8 cellular contexts compared by ENCODE assay signal in the genomic region with DNA sequence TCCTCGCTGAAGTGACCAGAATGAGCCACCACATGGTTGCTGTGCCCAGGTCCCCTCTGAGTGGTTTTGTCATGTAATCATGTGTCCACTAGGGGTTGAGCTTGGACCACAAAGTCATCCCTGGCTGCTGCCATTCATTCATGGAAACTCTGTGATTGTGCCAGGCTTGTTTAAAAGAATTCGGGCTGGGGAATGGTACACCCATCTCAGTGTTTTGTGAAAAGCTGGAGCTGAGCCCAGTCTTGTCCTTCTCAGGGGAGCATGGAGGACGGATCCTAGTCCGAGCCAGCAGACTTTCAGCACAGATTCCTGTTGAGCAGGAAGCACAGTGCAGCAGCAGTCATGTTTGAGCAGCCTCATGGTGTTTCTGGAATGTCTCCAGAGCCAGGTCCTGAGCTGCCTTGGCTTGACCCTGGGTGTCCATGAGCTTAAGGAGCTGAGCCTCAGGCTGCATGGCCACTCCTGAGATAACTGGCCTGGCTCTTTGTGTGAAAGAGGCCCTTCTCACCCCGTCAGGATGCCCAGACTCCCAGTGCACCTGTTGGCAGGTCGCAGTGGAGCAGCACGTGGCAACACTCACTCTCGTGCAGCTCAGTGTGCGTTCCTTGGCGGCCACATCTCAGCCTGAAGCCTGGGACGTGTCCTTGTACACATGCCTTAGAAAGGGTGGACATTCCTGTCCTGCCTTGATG.
DNase-seq lines count a peak whose midpoint lies in the region; ATAC-seq, FAIRE-seq and TF ChIP-seq lines count a peak whose summit lies in the region.

No MANE protein-coding gene starts in this region.

- POLR2A ChIA-PET in H1 (lab: Charles Lee; ENCODE audit: partially characterized antibody), result interaction anchor here (1.2 to 1.5 kb wide), 3 partner anchors 262 to 270 kb away, joined by 4 to 6 read pairs (median 5); no protein-coding TSS in a partner anchor

- H2BK5ac ChIP-seq in H1 (ENCODE audit: low read depth, low read length), result no peak overlapping the region

- H3K36me3 ChIP-seq in KMS-11 (ENCODE audit: insufficient read depth) (no peaks in the 10 kb centered on the region), Peyer's patch (peaks cover 0 to 18% (median 0%) of the 10 kb centered on the region in 3 donors), H1 (ENCODE audit: control insufficient read depth in 2 of 4, insufficient read depth in 4 of 4, low read length in 3 of 4) (no peaks in the 10 kb centered on the region; a peak in 1 of 8 replicates), lung (ENCODE audit: control insufficient read depth in 2 of 2, insufficient read depth in 2 of 2, low read length in 2 of 2) (peaks cover 0 to 4% of the 10 kb centered on the region in 2 donors), upper lobe of right lung (no peaks in the 10 kb centered on the region)

- peak; percentile 78 for ATAC-seq in lung (ENCODE audit: insufficient read depth, low FRiP score)
- peak; percentile 90 for ATAC-seq in upper lobe of right lung
- no peak for ATAC-seq in HG03039 (IDR thresholded peaks at IDR 0.05; ENCODE audit: unreplicated experiment)
- ATAC-seq in HG02610 (IDR thresholded peaks at IDR 0.05; ENCODE audit: unreplicated experiment), result no peak

- no peak for TF ChIP-seq POLR2A in Peyer's patch (IDR thresholded peaks at IDR 0.05)
- TF ChIP-seq POLR2A in H1 (IDR thresholded peaks at IDR 0.05; ENCODE audit: control extremely low read depth in 1 of 2, low read depth in 2 of 2, low read length in 2 of 2), result no peak

- H4K20me1 ChIP-seq in KMS-11 (ENCODE audit: insufficient read depth) (no peaks in the 10 kb centered on the region), H1 (replicated peaks in 1 of 2; ENCODE audit: control insufficient read depth in 1 of 2, insufficient read depth in 2 of 2, low read length in 2 of 2) (no peaks in the 10 kb centered on the region)

- no peaks in the 10 kb centered on the region for H3K27me3 ChIP-seq in KMS-11 (ENCODE audit: insufficient read depth, low read depth)
- no peaks in the 10 kb centered on the region for H3K27me3 ChIP-seq in Peyer's patch
- H3K27me3 ChIP-seq in H1 (replicated peaks in 1 of 4; ENCODE audit: control insufficient read depth in 3 of 4, extremely low read depth in 1 of 4, insufficient read depth in 3 of 4, low read length in 3 of 4), result no peaks in the 10 kb centered on the region
- H3K27me3 ChIP-seq in lung (ENCODE audit: control insufficient read depth, insufficient read depth), result no peaks in the 10 kb centered on the region
- H3K27me3 ChIP-seq in upper lobe of right lung, result no peaks in the 10 kb centered on the region

- H3K9ac ChIP-seq in KMS-11 (no peak overlapping the region), H1 (replicated peaks in 1 of 4; ENCODE audit: extremely low read depth in 1 of 4, low read depth in 3 of 4, low read length in 3 of 4) (no peak overlapping the region; a peak in 1 of 7 replicates)

- DNase-seq in Daoy (ENCODE audit: low read depth), result peak; percentile 79
- DNase-seq in Peyer's patch, result peak in 1 of 3 donors; percentile 71
- DNase-seq in H1 (ENCODE audit: low read depth in 1 of 2, low spot score in 2 of 2), result peak in 1 of 2 experiments; percentile 56
- DNase-seq in lung (ENCODE audit: low spot score), result peak; percentile 58
- DNase-seq in upper lobe of right lung, result no peak

- H2AK5ac ChIP-seq in H1 (ENCODE audit: low read depth, low read length), result no peak overlapping the region

- 82% methylated on average over 11 of the region's 11 CpGs; no CpG with 5 or more reads in 1 of the 2 experiments for WGBS in H1 (ENCODE audit: extremely low coverage in 1 of 2, insufficient coverage in 1 of 2, insufficient read length in 1 of 2, insufficient replicate concordance in 2 of 2, low coverage in 1 of 2, low lambda C conversion rate in 2 of 2, missing lambda C conversion rate in 1 of 2), 2 experiments
- WGBS in lung, 2 donors, result 45 to 63% methylated on average over 11 of the region's 11 CpGs

- H2AFZ ChIP-seq in KMS-11 (ENCODE audit: low read depth) (no peak overlapping the region), H1 (ENCODE audit: low read length) (no peak overlapping the region)

- H3K23ac ChIP-seq in H1 (ENCODE audit: insufficient read length), result no peak overlapping the region

- H3K4me3 ChIP-seq in KMS-11 (IDR thresholded peaks at IDR 0.05; ENCODE audit: insufficient read depth, low read depth, low read length) (no peak overlapping the region), Peyer's patch (no peak overlapping the region), H1 (ENCODE audit: extremely low read depth in 1 of 4, insufficient read depth in 2 of 4, low read depth in 3 of 4, low read length in 4 of 4) (no peak overlapping the region), lung (no peak overlapping the region), upper lobe of right lung (no peak overlapping the region)

- intact Hi-C loops in upper lobe of right lung (cut with DNase I), result no loop called here

- no peak overlapping the region for H3K4me2 ChIP-seq in KMS-11
- H3K4me2 ChIP-seq in H1 (ENCODE audit: insufficient read depth in 1 of 2, low read depth in 2 of 2, low read length in 2 of 2), result no peak overlapping the region

- H3K27ac ChIP-seq in KMS-11 (no peak overlapping the region), Peyer's patch (no peak overlapping the region), H1 (ENCODE audit: low read depth, low read length) (no peak overlapping the region), lung (ENCODE audit: low read depth in 1 of 2, low read length in 1 of 2) (peak overlapping the region in 1 of 2 donors; percentile 66), upper lobe of right lung (no peak overlapping the region)

- TF ChIP-seq CTCF in KMS-11 (conservative IDR thresholded peaks at IDR 0.05; ENCODE audit: low read depth, low read length) (peak; percentile 48), Peyer's patch (IDR thresholded peaks at IDR 0.05) (peak in 5 of 6 experiments; percentile 41 to 87 (median 83)), H1 (IDR thresholded peaks at IDR 0.05; ENCODE audit: control extremely low read depth in 1 of 3, insufficient read depth in 1 of 3, low read depth in 1 of 3, low read length in 3 of 3) (peak; percentile 61 to 80 (median 78)), lung (IDR thresholded peaks at IDR 0.05; ENCODE audit: control extremely low read depth, extremely low read depth) (peak; percentile 43), upper lobe of right lung (IDR thresholded peaks at IDR 0.05) (peak; percentile 56)

- H2BK20ac ChIP-seq in H1 (ENCODE audit: low read length), result 0 out of 2 replicates have a peak overlapping the region, but pooled peaks have one; percentile 32

- H2BK15ac ChIP-seq in H1 (ENCODE audit: low read length), result 0 out of 2 replicates have a peak overlapping the region, but pooled peaks have one; percentile 21

- H3K79me2 ChIP-seq in KMS-11 (ENCODE audit: insufficient read depth, low read depth), result no peaks in the 10 kb centered on the region
- no peaks in the 10 kb centered on the region for H3K79me2 ChIP-seq in H1 (ENCODE audit: control insufficient read depth in 1 of 2, insufficient read depth in 2 of 2, low read length in 2 of 2)

- no peaks in the 10 kb centered on the region for H3K23me2 ChIP-seq in H1 (ENCODE audit: low read depth, low read length)

- H3K4ac ChIP-seq in H1 (replicated peaks; ENCODE audit: insufficient read length, low read depth, low read length), result no peak overlapping the region

- H2BK120ac ChIP-seq in H1 (replicated peaks; ENCODE audit: low read depth, low read length), result no peak overlapping the region

- no peak for TF ChIP-seq EP300 in H1 (IDR thresholded peaks at IDR 0.05; ENCODE audit: borderline replicate concordance in 1 of 2, low read depth in 2 of 2, low read length in 2 of 2)

- no peak overlapping the region for H3K14ac ChIP-seq in H1 (ENCODE audit: insufficient read length)

- H3K9me3 ChIP-seq in Peyer's patch (no peaks in the 10 kb centered on the region), H1 (ENCODE audit: insufficient read depth in 2 of 2, low read depth in 1 of 2, low read length in 1 of 2) (no peaks in the 10 kb centered on the region), lung (ENCODE audit: control insufficient read depth in 2 of 2, insufficient read depth in 1 of 2, low read length in 1 of 2) (no peaks in the 10 kb centered on the region), upper lobe of right lung (no peaks in the 10 kb centered on the region)

- H2BK12ac ChIP-seq in H1 (ENCODE audit: low read depth, low read length), result no peak overlapping the region

- H3K4me1 ChIP-seq in KMS-11 (ENCODE audit: low read depth, poor library complexity, severe bottlenecking) (no peaks in the 10 kb centered on the region), Peyer's patch (peaks cover 0 to 3% (median 0%) of the 10 kb centered on the region in 4 donors), H1 (replicated peaks in 1 of 4; ENCODE audit: control insufficient read depth in 3 of 4, insufficient read depth in 4 of 4, low read length in 3 of 4) (peaks cover 0 to 7% (median 3%) of the 10 kb centered on the region in 4 experiments; a peak in 5 of 7 replicates), lung (ENCODE audit: control insufficient read depth in 2 of 2, insufficient read depth in 2 of 2, low read length in 2 of 2) (peaks cover 2 to 6% of the 10 kb centered on the region in 2 donors), upper lobe of right lung (peaks cover 7% of the 10 kb centered on the region)

- no peak overlapping the region for H3K56ac ChIP-seq in H1 (replicated peaks; ENCODE audit: insufficient read length, low read depth, low read length)

- no peak overlapping the region for H3K18ac ChIP-seq in H1 (ENCODE audit: extremely low read depth, low read length)

- H4K8ac ChIP-seq in H1 (ENCODE audit: extremely low read depth, insufficient read depth, low read length), result no peak overlapping the region

- no peaks in the 10 kb centered on the region for H3K79me1 ChIP-seq in H1 (ENCODE audit: low read depth, low read length)

- peak; percentile 95 to 96 for TF ChIP-seq RAD21 in H1 (IDR thresholded peaks at IDR 0.05 in 1 of 2, conservative IDR thresholded peaks at IDR 0.05 in 1 of 2; ENCODE audit: low read depth in 2 of 2, low read length in 2 of 2)

- FAIRE-seq in H1 (lab: Jason Lieb, UNC), result peak; percentile 48

- CTCF ChIA-PET in H1 (lab: Charles Lee; ENCODE audit: partially characterized antibody), result interaction anchor here (0.6 to 2.3 kb wide), 21 partner anchors 9 to 312 kb away, joined by 3 to 11 read pairs (median 4); no protein-coding TSS in a partner anchor

- no peak overlapping the region for H4K5ac ChIP-seq in H1 (ENCODE audit: insufficient read length, low read depth, low read length)

- peak overlapping the region; percentile 3 for H4K91ac ChIP-seq in H1 (replicated peaks; ENCODE audit: insufficient read length, low read length)

TF ChIP-seq in H1, 55 proteins besides CTCF, POLR2A, EP300 and RAD21:
- TF ChIP-seq YY1 (IDR thresholded peaks at IDR 0.05; ENCODE audit: low read depth, low read length) (peak; percentile 19; the same call in 1 of the 2 replicates), BACH1 (IDR thresholded peaks at IDR 0.05; ENCODE audit: low read length) (no peak)
- TF ChIP-seq, protein P1, sequence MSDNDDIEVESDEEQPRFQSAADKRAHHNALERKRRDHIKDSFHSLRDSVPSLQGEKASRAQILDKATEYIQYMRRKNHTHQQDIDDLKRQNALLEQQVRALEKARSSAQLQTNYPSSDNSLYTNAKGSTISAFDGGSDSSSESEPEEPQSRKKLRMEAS (IDR thresholded peaks at IDR 0.05), result peak; percentile 25

Comparison
In these comparisons a context has a peak if more than half of its experiments do, and no peak if none do; other contexts are left out.
1. ATAC-seq: peak in lung (single experiment) and upper lobe of right lung (single experiment); none in HG03039 (single experiment) and HG02610 (single experiment).
2. Peak in every context shown above with its lines, with median percentiles within 50 percentile points of each other: CTCF ChIP-seq.